ENCODE assay signal across 24 cellular contexts in genomic region chr5:159782995-159783300, GRCh38.
"Had no signal": no experiment of that assay in that cellular context is flagged by ENCODE, and none has a peak within 500 bp of the region (broad histone marks: within the 10 kb centered on the region; RNA-seq: fewer than 3 reads in every experiment).

No MANE protein-coding gene starts in this region.

- FAIRE-seq: colon, endometrium had no signal

- DNase-seq: cortex of kidney; effector CD8-positive, alpha-beta T cell; effector memory CD8-positive, alpha-beta T cell; endodermal cell; erythroblast; esophagus squamous epithelium; foreskin fibroblast; foreskin melanocyte; gastrocnemius medialis; glutamatergic neuron; head of caudate nucleus; heart right ventricle; hypothalamus; immature natural killer cell; left cardiac atrium; left lung; left ventricle myocardium superior; lower lobe of right lung; mesenchymal stem cell; mucosa of descending colon had no signal

- H3K4me3 ChIP-seq: esophagus squamous epithelium, gastrocnemius medialis, heart right ventricle, hepatocyte, left lung, lower lobe of right lung, mucosa of descending colon had no signal

- H3K36me3 ChIP-seq: esophagus squamous epithelium, gastrocnemius medialis, heart right ventricle, left lung, lower lobe of right lung had no signal

- H3K27me3 ChIP-seq: esophagus squamous epithelium, gastrocnemius medialis, left lung had no signal

- H3K27ac ChIP-seq: epithelial cell of prostate, gastrocnemius medialis, heart right ventricle, hepatocyte, left lung, lower lobe of right lung had no signal

- H3K9me3 ChIP-seq: esophagus squamous epithelium, gastrocnemius medialis, heart right ventricle, left lung, lower lobe of right lung, mucosa of descending colon had no signal
